8 cellular contexts compared by ENCODE assay signal in the genomic region with DNA sequence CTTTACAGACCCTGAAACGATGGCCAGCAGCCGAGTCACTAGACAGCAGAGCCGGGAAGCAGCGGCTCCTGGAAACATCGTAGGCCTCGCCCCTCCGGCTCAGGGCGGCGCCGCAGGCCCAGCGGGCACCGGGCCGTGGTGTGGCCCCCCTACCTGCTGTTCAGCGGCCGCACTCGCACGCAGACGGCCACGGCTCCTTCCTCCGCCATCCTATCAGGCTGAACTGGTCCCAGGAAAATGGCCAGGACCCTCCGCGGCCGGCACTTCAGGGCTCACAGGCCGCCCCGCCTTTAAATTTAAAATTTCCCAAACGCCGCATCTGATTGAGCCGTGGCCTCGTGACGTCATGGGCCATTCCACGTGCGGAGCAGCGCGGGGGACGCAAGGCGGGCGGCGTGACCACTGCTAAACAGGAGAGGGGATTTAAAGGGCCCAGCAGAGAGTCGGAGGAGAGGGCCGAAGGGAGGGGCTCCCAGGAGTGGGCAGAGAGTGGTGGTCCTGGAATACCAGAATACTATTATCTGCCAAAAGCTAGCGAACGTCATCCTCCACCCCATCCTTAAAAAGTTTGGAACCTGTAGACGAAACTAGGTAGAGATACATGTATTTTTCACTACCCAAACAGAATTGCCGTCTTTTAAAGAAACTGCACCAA. TPM values are rescaled to one million over a fixed set of nuclear protein-coding genes. Genes with fewer than 3 reads are reported as not detected.
DNase-seq lines count a peak whose midpoint lies in the region; ATAC-seq and TF ChIP-seq lines count a peak whose summit lies in the region.

A gene with protein sequence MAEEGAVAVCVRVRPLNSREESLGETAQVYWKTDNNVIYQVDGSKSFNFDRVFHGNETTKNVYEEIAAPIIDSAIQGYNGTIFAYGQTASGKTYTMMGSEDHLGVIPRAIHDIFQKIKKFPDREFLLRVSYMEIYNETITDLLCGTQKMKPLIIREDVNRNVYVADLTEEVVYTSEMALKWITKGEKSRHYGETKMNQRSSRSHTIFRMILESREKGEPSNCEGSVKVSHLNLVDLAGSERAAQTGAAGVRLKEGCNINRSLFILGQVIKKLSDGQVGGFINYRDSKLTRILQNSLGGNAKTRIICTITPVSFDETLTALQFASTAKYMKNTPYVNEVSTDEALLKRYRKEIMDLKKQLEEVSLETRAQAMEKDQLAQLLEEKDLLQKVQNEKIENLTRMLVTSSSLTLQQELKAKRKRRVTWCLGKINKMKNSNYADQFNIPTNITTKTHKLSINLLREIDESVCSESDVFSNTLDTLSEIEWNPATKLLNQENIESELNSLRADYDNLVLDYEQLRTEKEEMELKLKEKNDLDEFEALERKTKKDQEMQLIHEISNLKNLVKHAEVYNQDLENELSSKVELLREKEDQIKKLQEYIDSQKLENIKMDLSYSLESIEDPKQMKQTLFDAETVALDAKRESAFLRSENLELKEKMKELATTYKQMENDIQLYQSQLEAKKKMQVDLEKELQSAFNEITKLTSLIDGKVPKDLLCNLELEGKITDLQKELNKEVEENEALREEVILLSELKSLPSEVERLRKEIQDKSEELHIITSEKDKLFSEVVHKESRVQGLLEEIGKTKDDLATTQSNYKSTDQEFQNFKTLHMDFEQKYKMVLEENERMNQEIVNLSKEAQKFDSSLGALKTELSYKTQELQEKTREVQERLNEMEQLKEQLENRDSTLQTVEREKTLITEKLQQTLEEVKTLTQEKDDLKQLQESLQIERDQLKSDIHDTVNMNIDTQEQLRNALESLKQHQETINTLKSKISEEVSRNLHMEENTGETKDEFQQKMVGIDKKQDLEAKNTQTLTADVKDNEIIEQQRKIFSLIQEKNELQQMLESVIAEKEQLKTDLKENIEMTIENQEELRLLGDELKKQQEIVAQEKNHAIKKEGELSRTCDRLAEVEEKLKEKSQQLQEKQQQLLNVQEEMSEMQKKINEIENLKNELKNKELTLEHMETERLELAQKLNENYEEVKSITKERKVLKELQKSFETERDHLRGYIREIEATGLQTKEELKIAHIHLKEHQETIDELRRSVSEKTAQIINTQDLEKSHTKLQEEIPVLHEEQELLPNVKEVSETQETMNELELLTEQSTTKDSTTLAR (N-terminal part only) (minus strand): TSS at position 233 of the 655 bp plus-strand sequence. CDS start 24 bp downstream, at position 209.

- ATAC-seq in GM19328 (IDR thresholded peaks at IDR 0.05; ENCODE audit: unreplicated experiment): peak; percentile 96
- ATAC-seq in HG03469 (IDR thresholded peaks at IDR 0.05; ENCODE audit: unreplicated experiment): peak; percentile 88

- TF ChIP-seq CTCF in C4-2B (conservative IDR thresholded peaks at IDR 0.05): no peak
- peak in 4 of 56 donors; percentile 2 to 16 (median 9) for TF ChIP-seq CTCF in dorsolateral prefrontal cortex (IDR thresholded peaks at IDR 0.05 in 54 of 56, conservative IDR thresholded peaks at IDR 0.05 in 2 of 56; ENCODE audit: low read depth in 1 of 56, partially characterized antibody in 56 of 56)
- no peak for TF ChIP-seq CTCF in lower leg skin (IDR thresholded peaks at IDR 0.05)

- 0% methylated on average over 29 to 39 of the region's 44 CpGs for WGBS in lower leg skin, 2 donors

- peaks cover 0 to 7% (median 0%) of the 10 kb centered on the region in 45 donors for H3K27me3 ChIP-seq in dorsolateral prefrontal cortex

- H3K27ac ChIP-seq in C4-2B (peak within 1 kb of the TSS; percentile 86), dorsolateral prefrontal cortex (peak within 1 kb of the TSS in 13 of 59 donors; percentile 1 to 85 (median 41))

- DNase-seq in NCI-H69 (lab: John Stamatoyannopoulos, UW) (peak; percentile 91), dorsolateral prefrontal cortex (peak; percentile 67 to 88 (median 77)), lower leg skin (ENCODE audit: low spot score in 2 of 2) (peak; percentile 76 to 96)
- peak; percentile 83 for DNase-seq in activated CD4-positive, alpha-beta T cell treated with anti-CD3 and anti-CD28 coated beads, Interleukin-2, amount 50 U/mL, for 1 hour
- peak; percentile 73 to 83 for DNase-seq in stimulated activated CD4-positive, alpha-beta T cell treated with anti-CD3 and anti-CD28 coated beads, Interleukin-4, amount 100 ng/mL, for 4 hours

- intact Hi-C loops in dorsolateral prefrontal cortex (cut with DNase I): no loop called here
- intact Hi-C loops in lower leg skin (cut with DNase I; ENCODE audit: low total_unique reads): no loop called here

- no peak for TF ChIP-seq POLR2A in lower leg skin (IDR thresholded peaks at IDR 0.05)

- H3K4me3 ChIP-seq in dorsolateral prefrontal cortex (peak within 1 kb of the TSS; percentile 59 to 99 (median 85)), lower leg skin (ENCODE audit: low read depth, poor library complexity, severe bottlenecking) (peak within 1 kb of the TSS; percentile 61)

RNA-seq across cellular contexts. Expression of the gene that starts here (rescaled TPM):
- 1 to 10 TPM in 101 of 120 experiments, under 1 TPM in 19; 0.50 to 4.9 (median 1.9) TPM for total RNA-seq in dorsolateral prefrontal cortex
- 1 to 10 TPM in 3 of 4 donors, under 1 TPM in 1; 0.80 to 1.7 (median 1.4) TPM for total RNA-seq in lower leg skin
